17 cellular contexts compared by ENCODE assay signal in genomic region chr15:90881181-90881977, GRCh38. TPM values are rescaled to one million over a fixed set of nuclear protein-coding genes. Genes with fewer than 3 reads are reported as not detected.
A peak's percentile ranks its signal among the peaks of the same experiment; 100 is the strongest.
DNase-seq lines count a peak whose midpoint lies in the region; ATAC-seq, FAIRE-seq and TF ChIP-seq lines count a peak whose summit lies in the region.
"Had no signal": no experiment of that assay in that cellular context is flagged by ENCODE, and none has a peak within 500 bp of the region (broad histone marks: within the 10 kb centered on the region; RNA-seq: fewer than 3 reads in every experiment).

No MANE protein-coding gene starts in this region.

- no peak overlapping the region for H3K14ac ChIP-seq in neuronal stem cell (ENCODE audit: low read length)

- H2AFZ ChIP-seq in K562 (ENCODE audit: low read depth, low read length) (no peak overlapping the region), neuronal stem cell (ENCODE audit: low read length) (no peak overlapping the region)

- TF ChIP-seq EP300 in K562 (IDR thresholded peaks at IDR 0.05; ENCODE audit: low read length) = no peak

- CTCF ChIA-PET in K562 (lab: Yijun Ruan, JAX; ENCODE audit: low intra/inter-chr PET ratio) = no interaction called here

- H4K20me1 ChIP-seq in K562 (replicated peaks; ENCODE audit: control insufficient read depth, insufficient read depth, low read length) = peaks cover 6% of the 10 kb centered on the region; the same call in 1 of the 2 replicates

- no peak overlapping the region for H3K4me3 ChIP-seq in right cardiac atrium (ENCODE audit: low read length)
- no peak overlapping the region for H3K4me3 ChIP-seq in K562
- no peak overlapping the region for H3K4me3 ChIP-seq in neuronal stem cell (ENCODE audit: low read length in 2 of 2)

- H3K4ac ChIP-seq in neuronal stem cell (ENCODE audit: low read length) = no peak overlapping the region

- H2BK120ac ChIP-seq in neuronal stem cell (ENCODE audit: low read depth, low read length) = no peak overlapping the region

- no peak overlapping the region for H3K23ac ChIP-seq in neuronal stem cell (ENCODE audit: low read depth, low read length, poor library complexity)

- peaks cover 2% of the 10 kb centered on the region; the same call in 1 of the 3 replicates for H3K79me2 ChIP-seq in K562 (ENCODE audit: control insufficient read depth, insufficient read depth, low read length)

- H3K27ac ChIP-seq in right cardiac atrium (ENCODE audit: low read length) = no peak overlapping the region
- H3K27ac ChIP-seq in K562 (ENCODE audit: extremely low read depth, low read depth, low read length) = no peak overlapping the region
- H3K27ac ChIP-seq in neuronal stem cell (replicated peaks; ENCODE audit: low read length) = no peak overlapping the region

- FAIRE-seq in K562 (lab: Jason Lieb, UNC) = no peak
- FAIRE-seq: GM19239 had no signal

- H3K9me3 ChIP-seq in right cardiac atrium (ENCODE audit: control insufficient read depth, low read length) (no peaks in the 10 kb centered on the region), K562 (replicated peaks; ENCODE audit: control insufficient read depth, insufficient read depth, low read depth, low read length) (no peaks in the 10 kb centered on the region), neuronal stem cell (replicated peaks in 1 of 2; ENCODE audit: control insufficient read depth in 2 of 2, insufficient read depth in 1 of 2, low read depth in 1 of 2, low read length in 2 of 2) (no peaks in the 10 kb centered on the region)
- H3K9me3 ChIP-seq: Caco-2 had no signal

- TF ChIP-seq POLR2A in K562 (conservative IDR thresholded peaks at IDR 0.05) = no peak

- H3K27me3 ChIP-seq in right cardiac atrium (ENCODE audit: control insufficient read depth, insufficient read depth) (no peaks in the 10 kb centered on the region), K562 (ENCODE audit: control insufficient read depth in 2 of 2, insufficient read depth in 2 of 2, low read length in 2 of 2) (no peaks in the 10 kb centered on the region), neuronal stem cell (ENCODE audit: control insufficient read depth in 3 of 3, insufficient read depth in 3 of 3, low read depth in 1 of 3, low read length in 3 of 3) (no peaks in the 10 kb centered on the region)

- intact Hi-C loops in right cardiac atrium (cut with DNase I) = loop anchor here in 1 of 4 donors (10.0 kb wide), 1 partner anchor 167 kb away; the partner anchor contains the start of gene BLM
- intact Hi-C loops in left cardiac atrium (cut with DNase I) = loop anchor here in 1 of 2 donors (5.0 kb wide), 1 partner anchor 164 kb away; the partner anchor contains the start of gene BLM
- intact Hi-C loops in K562 (cut with micrococcal nuclease) = loop anchor here (10.0 kb wide), 1 partner anchor 557 kb away; no protein-coding TSS in a partner anchor
- intact Hi-C loops in sciatic nerve (cut with DNase I) = no loop called here

- no peak overlapping the region for H2BK5ac ChIP-seq in neuronal stem cell (ENCODE audit: low read length)

- WGBS in right cardiac atrium = 84% methylated on average over 35 of the region's 35 CpGs
- 89% methylated on average over 32 of the region's 35 CpGs for WGBS in K562 (ENCODE audit: insufficient coverage, low coverage, missing lambda C conversion rate)
- no CpG with 5 or more reads among the region's 35 CpGs for WGBS in neuronal stem cell (ENCODE audit: extremely low coverage in 2 of 2, insufficient read length in 2 of 2, insufficient replicate concordance in 1 of 2), 2 donors

- POLR2A ChIA-PET in K562 (lab: Yijun Ruan, JAX) = interaction anchor here (0.6 to 1.7 kb wide), 11 partner anchors 8 to 92 kb away, joined by 3 to 8 read pairs (median 3); partner anchors contain the start of gene FURIN

- DNase-seq in right cardiac atrium (peak in 2 of 3 donors; percentile 57 to 64), left cardiac atrium (no peak), K562 (ENCODE audit: extremely low read depth in 1 of 4, low spot score in 3 of 4) (no peak), neuronal stem cell (ENCODE audit: low spot score) (no peak), sciatic nerve (ENCODE audit: low spot score) (no peak), OCI-M1 (lab: John Stamatoyannopoulos, UW) (no peak), Kasumi-1 (lab: John Stamatoyannopoulos, UW) (no peak)
- DNase-seq: Caco-2, DMS53, H9, NCI-H1417, NCI-H187 treated with DMSO at 0.1 percent for 48 hours, NCI-H2171, NCI-H446 treated with DMSO at 0.1 percent for 48 hours, NCI-H748 treated with DMSO at 0.1 percent for 48 hours, RPMI8226 had no signal

- no peak overlapping the region for H3K18ac ChIP-seq in neuronal stem cell (ENCODE audit: low read length)

- in situ Hi-C loops in K562 (cut with MboI) = loop anchor here (10.0 kb wide), 1 partner anchor 567 kb away; no protein-coding TSS in a partner anchor

- H2BK12ac ChIP-seq in neuronal stem cell (ENCODE audit: low read length) = no peak overlapping the region

- TF ChIP-seq CTCF in K562 (IDR thresholded peaks at IDR 0.05 in 2 of 3, conservative IDR thresholded peaks at IDR 0.05 in 1 of 3; ENCODE audit: insufficient read depth in 2 of 3, low read depth in 1 of 3, low read length in 3 of 3) = no peak

- no peak for TF ChIP-seq RAD21 in K562 (CRISPR knock-in tag; conservative IDR thresholded peaks at IDR 0.05 in 1 of 2, IDR thresholded peaks at IDR 0.05 in 1 of 2)

- no peak overlapping the region for H4K91ac ChIP-seq in neuronal stem cell (ENCODE audit: low read depth, low read length, poor library complexity)

- H3K36me3 ChIP-seq in K562 (ENCODE audit: control insufficient read depth, insufficient read depth, low read length) (peaks cover 71% of the 10 kb centered on the region), neuronal stem cell (replicated peaks in 1 of 2; ENCODE audit: control insufficient read depth in 2 of 2, insufficient read depth in 2 of 2, low read length in 2 of 2) (peaks cover 22 to 34% of the 10 kb centered on the region in 2 donors)

- H3K4me1 ChIP-seq in right cardiac atrium (ENCODE audit: control insufficient read depth, insufficient read depth, low read length) = peaks cover 4% of the 10 kb centered on the region
- H3K4me1 ChIP-seq in K562 (replicated peaks in 1 of 2; ENCODE audit: control insufficient read depth in 2 of 2, insufficient read depth in 2 of 2, low read length in 2 of 2) = peaks cover 10 to 62% of the 10 kb centered on the region in 2 experiments; a peak in 4 of 5 replicates
- H3K4me1 ChIP-seq in neuronal stem cell (ENCODE audit: control insufficient read depth in 2 of 2, insufficient read depth in 1 of 2, low read depth in 1 of 2, low read length in 2 of 2) = peaks cover 7 to 13% of the 10 kb centered on the region in 2 donors
- H3K4me1 ChIP-seq: Caco-2 had no signal

- H2AK5ac ChIP-seq in neuronal stem cell (ENCODE audit: low read depth, low read length) = no peak overlapping the region

- H3K79me1 ChIP-seq in neuronal stem cell (ENCODE audit: low read depth, low read length) = peaks cover 2% of the 10 kb centered on the region

- H3K4me2 ChIP-seq in K562 (ENCODE audit: insufficient read depth, low read length) = no peak overlapping the region
- H3K4me2 ChIP-seq in neuronal stem cell (ENCODE audit: insufficient read depth, low read length, poor library complexity, severe bottlenecking) = peak overlapping the region; percentile 0

- ATAC-seq in right cardiac atrium (no peak), left cardiac atrium (no peak), K562 (no peak), sciatic nerve (no peak)

- no peak overlapping the region for H4K8ac ChIP-seq in neuronal stem cell (ENCODE audit: low read depth, low read length)

- BruUV-seq in K562 (replicated peaks; lab: Mats Ljungman, UMichigan) = no TSS peak

- H3K9ac ChIP-seq in K562 (ENCODE audit: insufficient read depth in 1 of 2, low read depth in 2 of 2, low read length in 2 of 2) = peak overlapping the region in 1 of 2 experiments; percentile 28; a peak in 1 of 4 replicates
- no peak overlapping the region for H3K9ac ChIP-seq in neuronal stem cell (ENCODE audit: low read depth, low read length, poor library complexity)

- H2BK15ac ChIP-seq in neuronal stem cell (ENCODE audit: low read length) = no peak overlapping the region

- peaks cover 3% of the 10 kb centered on the region for H3K9me1 ChIP-seq in K562 (ENCODE audit: control insufficient read depth, insufficient read depth, low read length)

RNA-seq across cellular contexts. Expression of gene FES, which starts 2.9 kb away (rescaled TPM):
- total RNA-seq in right cardiac atrium = 10 to 100 TPM; 15.6 to 21.0 (median 18.0) TPM
- 17.6 TPM for polyA plus RNA-seq in right cardiac atrium
- total RNA-seq in left cardiac atrium = 10 to 100 TPM; 26.9 to 29.2 TPM
- total RNA-seq in K562 (2011; cell fraction: chromatin; rRNA removed; ENCODE audit: low replicate concordance) = 3.7 and 18.5 TPM in 2 replicates
- total RNA-seq in K562 (2011; cell fraction: nucleolus; rRNA removed) = 5.1 and 10.8 TPM in 2 replicates
- total RNA-seq in K562 (2011; cell fraction: nucleoplasm; rRNA removed) = 3.3 and 6.0 TPM in 2 replicates
- 0.86 and 1.6 TPM in 2 replicates for total RNA-seq in K562 (2014; rRNA removed)
- 0.73 and 1.1 TPM in 2 replicates for total RNA-seq in K562 (2014; rRNA removed; fragmentation: Illumina TruSeq; extraction: Trizol)
- 0.72 and 1.1 TPM in 2 replicates for total RNA-seq in K562 (2015; rRNA removed; fragmentation: Illumina TruSeq; extraction: Trizol)
- total RNA-seq in K562 (2021) = 1.3 and 2.6 TPM in 2 replicates
- polyA plus RNA-seq in K562 (2011; rRNA removed) = 0.38 and 1.0 TPM in 2 replicates
- 0.83 and 1.2 TPM in 2 replicates for polyA plus RNA-seq in K562 (2011; cell fraction: cytosol; rRNA removed)
- 4.8 and 6.6 TPM in 2 replicates for polyA plus RNA-seq in K562 (2011; cell fraction: nucleus; rRNA removed)
- 1.1 and 2.8 TPM in 2 replicates for polyA plus RNA-seq in K562 (2012)
- 0.55 and 0.66 TPM in 2 replicates for polyA plus RNA-seq in K562 (2014; fragmentation: Illumina TruSeq; extraction: Trizol)
- under 1 TPM; 0.82 to 0.91 TPM for polyA plus RNA-seq in K562 (2014; fragmentation: Nextera tagmentation; extraction: Ambion mirVana)
- 0.78 and 2.5 TPM in 2 replicates for polyA plus RNA-seq in K562 (2014; rRNA removed)
- 0.14 and 0.45 TPM in 2 replicates for polyA minus RNA-seq in K562 (2011; rRNA and poly(A)+ RNA removed)
- 0.86 and 2.5 TPM in 2 replicates for polyA minus RNA-seq in K562 (2011; cell fraction: cytosol; rRNA and poly(A)+ RNA removed)
- 4.0 and 4.3 TPM in 2 replicates for polyA minus RNA-seq in K562 (2011; cell fraction: nucleus; rRNA and poly(A)+ RNA removed)
- polyA plus RNA-seq in neuronal stem cell (2013, experiment 1 of 2) = 2.6 TPM
- 2.3 TPM for polyA plus RNA-seq in neuronal stem cell (2013, experiment 2 of 2)
- total RNA-seq in sciatic nerve = 44.8 TPM

RNA-seq across cellular contexts. Expression of gene FURIN, which starts 13.0 kb away (rescaled TPM):
- 10 to 100 TPM; 57.4 to 69.0 (median 60.8) TPM for total RNA-seq in right cardiac atrium
- polyA plus RNA-seq in right cardiac atrium = 60.1 TPM
- total RNA-seq in left cardiac atrium = 10 to 100 TPM; 57.7 to 78.6 TPM
- total RNA-seq in K562 (2011; cell fraction: chromatin; rRNA removed; ENCODE audit: low replicate concordance) = 29.3 and 88.9 TPM in 2 replicates
- total RNA-seq in K562 (2011; cell fraction: nucleolus; rRNA removed) = 101 and 110 TPM in 2 replicates
- 63.1 TPM in 2 replicates for total RNA-seq in K562 (2011; cell fraction: nucleoplasm; rRNA removed)
- 49.9 and 69.9 TPM in 2 replicates for total RNA-seq in K562 (2014; rRNA removed)
- total RNA-seq in K562 (2014; rRNA removed; fragmentation: Illumina TruSeq; extraction: Trizol) = 10.0 and 11.7 TPM in 2 replicates
- total RNA-seq in K562 (2015; rRNA removed; fragmentation: Illumina TruSeq; extraction: Trizol) = 34.8 and 36.0 TPM in 2 replicates
- 93.5 and 99.9 TPM in 2 replicates for total RNA-seq in K562 (2021)
- polyA plus RNA-seq in K562 (2011; rRNA removed) = 22.4 and 30.8 TPM in 2 replicates
- 31.2 and 60.1 TPM in 2 replicates for polyA plus RNA-seq in K562 (2011; cell fraction: cytosol; rRNA removed)
- polyA plus RNA-seq in K562 (2011; cell fraction: nucleus; rRNA removed) = 42.7 and 71.3 TPM in 2 replicates
- polyA plus RNA-seq in K562 (2012) = 74.8 and 95.4 TPM in 2 replicates
- polyA plus RNA-seq in K562 (2014; fragmentation: Illumina TruSeq; extraction: Trizol) = 36.4 and 61.7 TPM in 2 replicates
- polyA plus RNA-seq in K562 (2014; fragmentation: Nextera tagmentation; extraction: Ambion mirVana) = 1 to 10 TPM in 1 of 2 experiments, under 1 TPM in 1; 0.92 to 1.1 TPM
- 49.1 and 50.3 TPM in 2 replicates for polyA plus RNA-seq in K562 (2014; rRNA removed)
- polyA minus RNA-seq in K562 (2011; rRNA and poly(A)+ RNA removed) = 12.3 and 17.9 TPM in 2 replicates
- polyA minus RNA-seq in K562 (2011; cell fraction: cytosol; rRNA and poly(A)+ RNA removed) = 47.5 and 65.9 TPM in 2 replicates
- polyA minus RNA-seq in K562 (2011; cell fraction: nucleus; rRNA and poly(A)+ RNA removed) = 24.6 and 32.0 TPM in 2 replicates
- 19.3 TPM for polyA plus RNA-seq in neuronal stem cell (2013, experiment 1 of 2)
- polyA plus RNA-seq in neuronal stem cell (2013, experiment 2 of 2) = 19.0 TPM
- total RNA-seq in sciatic nerve = 51.6 TPM

RNA-seq across cellular contexts. Expression of gene MAN2A2, which starts 21.7 kb away (rescaled TPM):
- 100 to 1,000 TPM in 2 of 4 donors, 10 to 100 TPM in 2; 75.9 to 118 (median 93.4) TPM for total RNA-seq in right cardiac atrium
- polyA plus RNA-seq in right cardiac atrium = 41.6 TPM
- total RNA-seq in left cardiac atrium = 10 to 100 TPM; 79.3 to 83.2 TPM
- 447 and 1,128 TPM in 2 replicates for total RNA-seq in K562 (2011; cell fraction: chromatin; rRNA removed; ENCODE audit: low replicate concordance)
- 692 and 704 TPM in 2 replicates for total RNA-seq in K562 (2011; cell fraction: nucleolus; rRNA removed)
- total RNA-seq in K562 (2011; cell fraction: nucleoplasm; rRNA removed) = 460 and 506 TPM in 2 replicates
- 35.0 and 53.7 TPM in 2 replicates for total RNA-seq in K562 (2014; rRNA removed)
- total RNA-seq in K562 (2014; rRNA removed; fragmentation: Illumina TruSeq; extraction: Trizol) = 20.6 and 25.0 TPM in 2 replicates
- 43.3 and 43.4 TPM in 2 replicates for total RNA-seq in K562 (2015; rRNA removed; fragmentation: Illumina TruSeq; extraction: Trizol)
- 116 and 151 TPM in 2 replicates for total RNA-seq in K562 (2021)
- 71.7 and 195 TPM in 2 replicates for polyA plus RNA-seq in K562 (2011; rRNA removed)
- polyA plus RNA-seq in K562 (2011; cell fraction: cytosol; rRNA removed) = 119 and 133 TPM in 2 replicates
- 1,870 and 1,995 TPM in 2 replicates for polyA plus RNA-seq in K562 (2011; cell fraction: nucleus; rRNA removed)
- polyA plus RNA-seq in K562 (2012) = 92.0 and 210 TPM in 2 replicates
- polyA plus RNA-seq in K562 (2014; fragmentation: Illumina TruSeq; extraction: Trizol) = 130 and 131 TPM in 2 replicates
- 10 to 100 TPM in 1 of 2 experiments, 1 to 10 TPM in 1; 7.3 to 13.7 TPM for polyA plus RNA-seq in K562 (2014; fragmentation: Nextera tagmentation; extraction: Ambion mirVana)
- 114 and 121 TPM in 2 replicates for polyA plus RNA-seq in K562 (2014; rRNA removed)
- 30.7 and 41.4 TPM in 2 replicates for polyA minus RNA-seq in K562 (2011; rRNA and poly(A)+ RNA removed)
- polyA minus RNA-seq in K562 (2011; cell fraction: cytosol; rRNA and poly(A)+ RNA removed) = 71.5 and 84.4 TPM in 2 replicates
- 264 and 379 TPM in 2 replicates for polyA minus RNA-seq in K562 (2011; cell fraction: nucleus; rRNA and poly(A)+ RNA removed)
- polyA plus RNA-seq in neuronal stem cell (2013, experiment 1 of 2) = 41.6 TPM
- polyA plus RNA-seq in neuronal stem cell (2013, experiment 2 of 2) = 37.8 TPM
- 150 TPM for total RNA-seq in sciatic nerve

RNA-seq across cellular contexts. Expression of gene HDDC3, which starts 51.0 kb away (rescaled TPM):
- total RNA-seq in right cardiac atrium = 10 to 100 TPM; 13.5 to 17.7 (median 17.0) TPM
- 22.2 TPM for polyA plus RNA-seq in right cardiac atrium
- 10 to 100 TPM; 12.2 to 17.1 TPM for total RNA-seq in left cardiac atrium
- 27.3 and 60.3 TPM in 2 replicates for total RNA-seq in K562 (2011; cell fraction: chromatin; rRNA removed; ENCODE audit: low replicate concordance)
- 59.5 and 62.4 TPM in 2 replicates for total RNA-seq in K562 (2011; cell fraction: nucleolus; rRNA removed)
- total RNA-seq in K562 (2011; cell fraction: nucleoplasm; rRNA removed) = 46.9 and 47.9 TPM in 2 replicates
- total RNA-seq in K562 (2014; rRNA removed) = 54.1 and 64.9 TPM in 2 replicates
- 28.2 and 33.0 TPM in 2 replicates for total RNA-seq in K562 (2014; rRNA removed; fragmentation: Illumina TruSeq; extraction: Trizol)
- total RNA-seq in K562 (2015; rRNA removed; fragmentation: Illumina TruSeq; extraction: Trizol) = 36.6 and 36.9 TPM in 2 replicates
- 42.6 and 43.0 TPM in 2 replicates for total RNA-seq in K562 (2021)
- polyA plus RNA-seq in K562 (2011; rRNA removed) = 30.8 and 33.4 TPM in 2 replicates
- polyA plus RNA-seq in K562 (2011; cell fraction: cytosol; rRNA removed) = 37.1 and 49.7 TPM in 2 replicates
- 37.0 and 41.5 TPM in 2 replicates for polyA plus RNA-seq in K562 (2011; cell fraction: nucleus; rRNA removed)
- polyA plus RNA-seq in K562 (2012) = 29.7 and 31.4 TPM in 2 replicates
- polyA plus RNA-seq in K562 (2014; fragmentation: Illumina TruSeq; extraction: Trizol) = 51.7 and 54.2 TPM in 2 replicates
- polyA plus RNA-seq in K562 (2014; fragmentation: Nextera tagmentation; extraction: Ambion mirVana) = 10 to 100 TPM; 14.9 to 21.3 TPM
- 55.8 and 65.8 TPM in 2 replicates for polyA plus RNA-seq in K562 (2014; rRNA removed)
- polyA minus RNA-seq in K562 (2011; rRNA and poly(A)+ RNA removed) = 21.5 and 26.2 TPM in 2 replicates
- polyA minus RNA-seq in K562 (2011; cell fraction: cytosol; rRNA and poly(A)+ RNA removed) = 10.3 and 15.1 TPM in 2 replicates
- polyA minus RNA-seq in K562 (2011; cell fraction: nucleus; rRNA and poly(A)+ RNA removed) = 28.9 and 44.4 TPM in 2 replicates
- 17.1 TPM for polyA plus RNA-seq in neuronal stem cell (2013, experiment 1 of 2)
- 16.8 TPM for polyA plus RNA-seq in neuronal stem cell (2013, experiment 2 of 2)
- 12.7 TPM for total RNA-seq in sciatic nerve

RNA-seq across cellular contexts. Expression of gene UNC45A, which starts 53.7 kb away (rescaled TPM):
- 10 to 100 TPM; 26.2 to 32.8 (median 29.9) TPM for total RNA-seq in right cardiac atrium
- polyA plus RNA-seq in right cardiac atrium = 24.0 TPM
- total RNA-seq in left cardiac atrium = 10 to 100 TPM; 27.3 to 29.5 TPM
- total RNA-seq in K562 (2011; cell fraction: chromatin; rRNA removed; ENCODE audit: low replicate concordance) = 131 and 331 TPM in 2 replicates
- 205 and 228 TPM in 2 replicates for total RNA-seq in K562 (2011; cell fraction: nucleolus; rRNA removed)
- 113 and 152 TPM in 2 replicates for total RNA-seq in K562 (2011; cell fraction: nucleoplasm; rRNA removed)
- 59.8 and 65.2 TPM in 2 replicates for total RNA-seq in K562 (2014; rRNA removed)
- 19.2 and 22.6 TPM in 2 replicates for total RNA-seq in K562 (2014; rRNA removed; fragmentation: Illumina TruSeq; extraction: Trizol)
- 47.7 and 52.5 TPM in 2 replicates for total RNA-seq in K562 (2015; rRNA removed; fragmentation: Illumina TruSeq; extraction: Trizol)
- 79.0 and 79.3 TPM in 2 replicates for total RNA-seq in K562 (2021)
- polyA plus RNA-seq in K562 (2011; rRNA removed) = 43.7 and 56.7 TPM in 2 replicates
- polyA plus RNA-seq in K562 (2011; cell fraction: cytosol; rRNA removed) = 46.7 and 62.9 TPM in 2 replicates
- polyA plus RNA-seq in K562 (2011; cell fraction: nucleus; rRNA removed) = 163 and 164 TPM in 2 replicates
- polyA plus RNA-seq in K562 (2012) = 75.1 and 75.7 TPM in 2 replicates
- 35.7 and 46.7 TPM in 2 replicates for polyA plus RNA-seq in K562 (2014; fragmentation: Illumina TruSeq; extraction: Trizol)
- 10 to 100 TPM; 22.4 to 23.1 TPM for polyA plus RNA-seq in K562 (2014; fragmentation: Nextera tagmentation; extraction: Ambion mirVana)
- polyA plus RNA-seq in K562 (2014; rRNA removed) = 54.5 and 55.5 TPM in 2 replicates
- 51.9 and 58.7 TPM in 2 replicates for polyA minus RNA-seq in K562 (2011; rRNA and poly(A)+ RNA removed)
- 50.4 and 51.9 TPM in 2 replicates for polyA minus RNA-seq in K562 (2011; cell fraction: cytosol; rRNA and poly(A)+ RNA removed)
- polyA minus RNA-seq in K562 (2011; cell fraction: nucleus; rRNA and poly(A)+ RNA removed) = 51.0 and 77.4 TPM in 2 replicates
- polyA plus RNA-seq in neuronal stem cell (2013, experiment 1 of 2) = 29.4 TPM
- 28.4 TPM for polyA plus RNA-seq in neuronal stem cell (2013, experiment 2 of 2)
- 56.8 TPM for total RNA-seq in sciatic nerve

Comparison
In these comparisons a context has a peak if more than half of its experiments do, and no peak if none do; other contexts are left out.
1. DNase-seq: peak in right cardiac atrium (2 of 3); none in left cardiac atrium (single experiment), K562 (0 of 4), neuronal stem cell (single experiment), sciatic nerve (single experiment), OCI-M1 (single experiment) and Kasumi-1 (0 of 2).